In the genomic region with DNA sequence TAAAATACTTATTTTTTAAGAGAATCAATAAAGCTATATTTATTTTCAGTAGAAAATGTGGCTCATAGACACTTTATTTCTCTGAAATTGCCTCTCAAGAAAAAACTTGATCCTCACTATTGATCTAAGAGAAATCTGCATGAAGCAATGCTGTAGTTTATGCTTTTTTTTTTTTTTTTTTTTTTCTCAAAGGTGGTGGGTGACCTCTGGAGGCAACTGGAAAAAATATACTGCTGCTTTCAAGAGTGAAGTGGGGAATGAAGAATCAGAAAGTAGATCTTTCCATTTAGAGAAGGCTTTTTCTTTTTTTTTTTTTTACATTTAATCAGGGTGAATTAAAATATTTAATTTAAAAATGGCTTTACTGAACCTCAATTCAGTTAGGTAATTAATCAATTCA, we compare ENCODE assay signal across 11 cellular contexts.
DNase-seq lines count a peak whose midpoint lies in the region; ATAC-seq and TF ChIP-seq lines count a peak whose summit lies in the region.
"Had no signal": no experiment of that assay in that cellular context is flagged by ENCODE, and none has a peak within 500 bp of the region (broad histone marks: within the 10 kb centered on the region; RNA-seq: fewer than 3 reads in every experiment).

No MANE protein-coding gene starts in this region.

- H3K4me3 ChIP-seq in BE2C (ENCODE audit: low read depth, low read length): no peak overlapping the region
- no peak overlapping the region for H3K4me3 ChIP-seq in Panc1 (ENCODE audit: low read depth in 2 of 2, low read length in 2 of 2)

- no peak overlapping the region for H3K27ac ChIP-seq in Panc1 (ENCODE audit: low read length)

- no peaks in the 10 kb centered on the region for H3K4me1 ChIP-seq in BE2C
- peaks cover 22% of the 10 kb centered on the region for H3K4me1 ChIP-seq in Panc1 (ENCODE audit: control insufficient read depth, insufficient read depth, low read length)

- no peaks in the 10 kb centered on the region for H3K36me3 Mint-ChIP-seq in T-cell

- H3K27me3 ChIP-seq in BE2C (no peaks in the 10 kb centered on the region), Panc1 (ENCODE audit: control insufficient read depth, insufficient read depth, low read length) (peaks cover 17% of the 10 kb centered on the region)

- H3K27me3 Mint-ChIP-seq in T-cell: peaks cover 9 to 12% of the 10 kb centered on the region in 2 donors

- H3K36me3 ChIP-seq in BE2C: no peaks in the 10 kb centered on the region
- H3K36me3 ChIP-seq in Panc1 (ENCODE audit: control insufficient read depth, insufficient read depth, low read length): no peaks in the 10 kb centered on the region

- DNase-seq in BE2C (no peak), HCEC 1CT (peak; percentile 36), Panc1 (ENCODE audit: low read depth, low spot score) (no peak), glomerular visceral epithelial cell (ENCODE audit: extremely low spot score) (peak; percentile 34), T-cell (no peak), AG08396 (ENCODE audit: low spot score) (no peak), globus pallidus (ENCODE audit: low spot score) (no peak)
- DNase-seq in activated CD4-positive, alpha-beta T cell treated with anti-CD3 and anti-CD28 coated beads for 1 hour: no peak
- DNase-seq: aorta; NCI-H1436 treated with DMSO at 0.1 percent for 48 hours; stimulated activated CD4-positive, alpha-beta T cell treated with anti-CD3 and anti-CD28 coated beads, Interleukin-4, amount 100 ng/mL, for 4 hours had no signal

- ATAC-seq in Panc1 (no peak), T-cell (replicated peaks in 1 of 4) (no peak)

- in situ Hi-C loops in Panc1 (cut with HindIII; ENCODE audit: low pct_unique_long_range_greater_than_20kb, low sequenced_read_pairs): no loop called here

- H3K9me3 ChIP-seq in BE2C (no peaks in the 10 kb centered on the region), Panc1 (ENCODE audit: control insufficient read depth, insufficient read depth, low read depth, low read length) (no peaks in the 10 kb centered on the region)

- TF ChIP-seq CTCF in BE2C (IDR thresholded peaks at IDR 0.05; ENCODE audit: low read depth, low read length): peak; percentile 35; the same call in 1 of the 2 replicates
- peak; percentile 59; the same call in 1 of the 2 replicates for TF ChIP-seq CTCF in Panc1 (IDR thresholded peaks at IDR 0.05)

- intact Hi-C loops in Panc1 (cut with micrococcal nuclease; ENCODE audit: unreplicated experiment): loop anchor here (10.0 kb wide), 2 partner anchors 398 to 788 kb away; no protein-coding TSS in a partner anchor

- H3K27ac Mint-ChIP-seq in T-cell: no peak overlapping the region

- POLR2A ChIA-PET in Panc1 (lab: Charles Lee): interaction anchor here (0.6 kb wide), 1 partner anchor 8 kb away, joined by 19 read pairs; no protein-coding TSS in a partner anchor
- POLR2A ChIA-PET in T-cell (lab: Charles Lee): interaction anchor here in 1 of 2 donors (0.7 kb wide), 1 partner anchor 167 kb away, joined by 5 read pairs; no protein-coding TSS in a partner anchor

- CTCF ChIA-PET in Panc1 (lab: Charles Lee) (interaction anchor here (0.6 to 0.7 kb wide), 4 partner anchors 296 to 468 kb away, joined by 3 to 7 read pairs (median 4); no protein-coding TSS in a partner anchor), T-cell (lab: Charles Lee) (interaction anchor here (0.5 to 1.4 kb wide), 7 partner anchors 222 to 1435 kb away, joined by 3 to 10 read pairs (median 4); no protein-coding TSS in a partner anchor)

- H3K4me3 Mint-ChIP-seq in T-cell: no peak overlapping the region

- H3K4me1 Mint-ChIP-seq in T-cell: peaks cover 23 to 24% (median 23%) of the 10 kb centered on the region in 3 donors

- BruUV-seq in Panc1 (replicated peaks; lab: Mats Ljungman, UMichigan): no TSS peak

- no peaks in the 10 kb centered on the region for H3K9me3 Mint-ChIP-seq in T-cell

Comparison
In these comparisons a context has a peak if more than half of its experiments do, and no peak if none do; other contexts are left out.
1. DNase-seq: peak in HCEC 1CT (single experiment) and glomerular visceral epithelial cell (single experiment); none in BE2C (single experiment), Panc1 (single experiment), T-cell (0 of 34), AG08396 (single experiment), globus pallidus (single experiment) and activated CD4-positive, alpha-beta T cell treated with anti-CD3 and anti-CD28 coated beads for 1 hour (single experiment).